In genomic region chr7:75237255-75238187, GRCh38 we compare ENCODE assay signal across 8 cellular contexts.
DNase-seq lines count a peak whose midpoint lies in the region; ATAC-seq and TF ChIP-seq lines count a peak whose summit lies in the region.
"Not testable (repeated sequence)": the region's sequence is repeated elsewhere in the genome, so short reads cannot be mapped to it uniquely, and the experiment has no call there.

No MANE protein-coding gene starts in this region.

- CTCF ChIA-PET in T-cell (lab: Charles Lee): not testable (repeated sequence)

- H3K27me3 Mint-ChIP-seq in T-cell; activated T-cell treated with anti-CD3 and anti-CD28 coated beads, Interleukin-2, amount 50 U/mL, for 24 hours: not testable (repeated sequence)

- H3K36me3 Mint-ChIP-seq in T-cell; activated T-cell treated with anti-CD3 and anti-CD28 coated beads, Interleukin-2, amount 50 U/mL, for 24 hours (ENCODE audit: low read depth): not testable (repeated sequence)

- H3K4me1 Mint-ChIP-seq in T-cell; activated T-cell treated with anti-CD3 and anti-CD28 coated beads, Interleukin-2, amount 50 U/mL, for 24 hours (ENCODE audit: low read depth): not testable (repeated sequence)

- ATAC-seq in GM18861 (IDR thresholded peaks at IDR 0.05; ENCODE audit: unreplicated experiment) (peak; percentile 92), GM21717 (IDR thresholded peaks at IDR 0.05; ENCODE audit: unreplicated experiment) (peak; percentile 88), HG03095 (IDR thresholded peaks at IDR 0.05; ENCODE audit: unreplicated experiment) (peak; percentile 82), T-cell (replicated peaks in 1 of 4) (peak; percentile 95), esophagus mucosa (peak; percentile 90), omental fat pad (ENCODE audit: low FRiP score) (peak; percentile 88)
- peak; percentile 91 for ATAC-seq in stimulated activated naive CD8-positive, alpha-beta T cell treated with anti-CD3 and anti-CD28 coated beads, Interleukin-15, Interleukin-2, amounts not matched to agents 100 U/mL and 50 U/mL, for 24 hours

- peak overlapping the region in 1 of 3 donors; percentile 54 for H3K4me3 Mint-ChIP-seq in T-cell
- peak overlapping the region; percentile 64 for H3K4me3 Mint-ChIP-seq in activated T-cell treated with anti-CD3 and anti-CD28 coated beads, Interleukin-2, amount 50 U/mL, for 24 hours

- POLR2A ChIA-PET in T-cell (lab: Charles Lee): not testable (repeated sequence)

- peak in 26 of 34 experiments; percentile 0 to 77 (median 43) for DNase-seq in T-cell
- peak; percentile 77 for DNase-seq in activated T-cell treated with anti-CD3 and anti-CD28 coated beads, Interleukin-2, amount 50 U/mL, for 24 hours
- not testable (repeated sequence) for DNase-seq in omental fat pad (ENCODE audit: low spot score); stimulated activated naive CD8-positive, alpha-beta T cell treated with anti-CD3 and anti-CD28 coated beads, Interleukin-15, Interleukin-2, amounts not matched to agents 100 U/mL and 50 U/mL, for 24 hours

- H3K9me3 Mint-ChIP-seq in T-cell; activated T-cell treated with anti-CD3 and anti-CD28 coated beads, Interleukin-2, amount 50 U/mL, for 24 hours: not testable (repeated sequence)

- H3K27ac Mint-ChIP-seq in T-cell; activated T-cell treated with anti-CD3 and anti-CD28 coated beads, Interleukin-2, amount 50 U/mL, for 24 hours: not testable (repeated sequence)

- TF ChIP-seq CTCF in omental fat pad (IDR thresholded peaks at IDR 0.05): not testable (repeated sequence)
